In the genomic region with DNA sequence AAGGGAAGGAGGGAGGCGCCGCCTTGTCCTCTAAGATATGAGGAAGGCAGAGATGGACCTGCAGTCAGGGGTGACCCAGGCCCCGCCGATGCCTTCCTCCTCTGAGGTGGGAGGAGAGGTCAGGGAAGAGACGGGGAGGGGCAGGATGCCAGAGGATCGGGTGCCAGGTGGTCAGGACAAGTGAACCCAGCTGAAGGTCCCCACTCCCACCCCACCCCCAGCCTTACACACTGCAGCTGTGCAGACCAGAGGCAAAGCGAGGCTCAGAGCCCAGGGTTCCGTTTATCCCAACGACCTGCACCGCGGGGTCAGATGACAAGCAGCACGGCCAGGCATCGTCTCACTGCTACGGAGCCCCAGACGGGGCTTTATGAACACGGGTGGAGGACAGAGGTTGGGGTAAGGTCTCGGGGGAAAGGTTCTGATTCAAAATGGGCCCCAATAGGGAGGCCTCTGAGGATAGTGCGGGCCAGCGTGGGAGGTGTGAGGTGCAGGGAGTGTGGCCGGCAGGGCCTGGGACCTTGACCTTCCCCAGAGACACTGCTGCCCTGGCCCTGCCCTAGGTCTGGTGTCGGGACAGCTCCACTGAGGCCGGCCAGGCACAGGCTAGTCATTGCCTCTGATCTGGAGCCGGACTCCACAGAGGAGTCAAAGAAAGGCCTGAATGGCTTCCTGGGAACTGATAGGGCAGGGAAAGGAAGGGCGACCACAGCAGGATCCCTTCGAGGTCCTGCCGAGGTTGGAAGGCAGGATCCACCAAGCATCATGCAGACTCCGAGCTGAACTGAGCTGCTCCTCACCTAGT, we compare ENCODE assay signal across 1 cellular context.
TF ChIP-seq lines count a peak whose summit lies in the region.

No MANE protein-coding gene starts in this region.

TF ChIP-seq in WTC11, 78 proteins besides CTCF, POLR2A, EP300 and RAD21 (continued from another document):
- TF ChIP-seq, protein P1, sequence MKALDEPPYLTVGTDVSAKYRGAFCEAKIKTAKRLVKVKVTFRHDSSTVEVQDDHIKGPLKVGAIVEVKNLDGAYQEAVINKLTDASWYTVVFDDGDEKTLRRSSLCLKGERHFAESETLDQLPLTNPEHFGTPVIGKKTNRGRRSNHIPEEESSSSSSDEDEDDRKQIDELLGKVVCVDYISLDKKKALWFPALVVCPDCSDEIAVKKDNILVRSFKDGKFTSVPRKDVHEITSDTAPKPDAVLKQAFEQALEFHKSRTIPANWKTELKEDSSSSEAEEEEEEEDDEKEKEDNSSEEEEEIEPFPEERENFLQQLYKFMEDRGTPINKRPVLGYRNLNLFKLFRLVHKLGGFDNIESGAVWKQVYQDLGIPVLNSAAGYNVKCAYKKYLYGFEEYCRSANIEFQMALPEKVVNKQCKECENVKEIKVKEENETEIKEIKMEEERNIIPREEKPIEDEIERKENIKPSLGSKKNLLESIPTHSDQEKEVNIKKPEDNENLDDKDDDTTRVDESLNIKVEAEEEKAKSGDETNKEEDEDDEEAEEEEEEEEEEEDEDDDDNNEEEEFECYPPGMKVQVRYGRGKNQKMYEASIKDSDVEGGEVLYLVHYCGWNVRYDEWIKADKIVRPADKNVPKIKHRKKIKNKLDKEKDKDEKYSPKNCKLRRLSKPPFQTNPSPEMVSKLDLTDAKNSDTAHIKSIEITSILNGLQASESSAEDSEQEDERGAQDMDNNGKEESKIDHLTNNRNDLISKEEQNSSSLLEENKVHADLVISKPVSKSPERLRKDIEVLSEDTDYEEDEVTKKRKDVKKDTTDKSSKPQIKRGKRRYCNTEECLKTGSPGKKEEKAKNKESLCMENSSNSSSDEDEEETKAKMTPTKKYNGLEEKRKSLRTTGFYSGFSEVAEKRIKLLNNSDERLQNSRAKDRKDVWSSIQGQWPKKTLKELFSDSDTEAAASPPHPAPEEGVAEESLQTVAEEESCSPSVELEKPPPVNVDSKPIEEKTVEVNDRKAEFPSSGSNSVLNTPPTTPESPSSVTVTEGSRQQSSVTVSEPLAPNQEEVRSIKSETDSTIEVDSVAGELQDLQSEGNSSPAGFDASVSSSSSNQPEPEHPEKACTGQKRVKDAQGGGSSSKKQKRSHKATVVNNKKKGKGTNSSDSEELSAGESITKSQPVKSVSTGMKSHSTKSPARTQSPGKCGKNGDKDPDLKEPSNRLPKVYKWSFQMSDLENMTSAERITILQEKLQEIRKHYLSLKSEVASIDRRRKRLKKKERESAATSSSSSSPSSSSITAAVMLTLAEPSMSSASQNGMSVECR (CRISPR knock-in tag; IDR thresholded peaks at IDR 0.05; ENCODE audit: borderline replicate concordance): no peak
- TF ChIP-seq TEAD1 (CRISPR knock-in tag; IDR thresholded peaks at IDR 0.05): no peak
- no peak for TF ChIP-seq SMAD3 (CRISPR knock-in tag; IDR thresholded peaks at IDR 0.05; ENCODE audit: borderline replicate concordance)
- TF ChIP-seq PRRX2 (CRISPR knock-in tag; IDR thresholded peaks at IDR 0.05): no peak
- TF ChIP-seq GTF2I (CRISPR knock-in tag; conservative IDR thresholded peaks at IDR 0.05): no peak
- no peak for TF ChIP-seq GRHL2 (CRISPR knock-in tag; IDR thresholded peaks at IDR 0.05; ENCODE audit: insufficient replicate concordance, severe bottlenecking)
- TF ChIP-seq CBFB (CRISPR knock-in tag; IDR thresholded peaks at IDR 0.05; ENCODE audit: low read depth): no peak
- no peak for TF ChIP-seq NFATC4 (CRISPR knock-in tag; IDR thresholded peaks at IDR 0.05)
- TF ChIP-seq, protein P2, sequence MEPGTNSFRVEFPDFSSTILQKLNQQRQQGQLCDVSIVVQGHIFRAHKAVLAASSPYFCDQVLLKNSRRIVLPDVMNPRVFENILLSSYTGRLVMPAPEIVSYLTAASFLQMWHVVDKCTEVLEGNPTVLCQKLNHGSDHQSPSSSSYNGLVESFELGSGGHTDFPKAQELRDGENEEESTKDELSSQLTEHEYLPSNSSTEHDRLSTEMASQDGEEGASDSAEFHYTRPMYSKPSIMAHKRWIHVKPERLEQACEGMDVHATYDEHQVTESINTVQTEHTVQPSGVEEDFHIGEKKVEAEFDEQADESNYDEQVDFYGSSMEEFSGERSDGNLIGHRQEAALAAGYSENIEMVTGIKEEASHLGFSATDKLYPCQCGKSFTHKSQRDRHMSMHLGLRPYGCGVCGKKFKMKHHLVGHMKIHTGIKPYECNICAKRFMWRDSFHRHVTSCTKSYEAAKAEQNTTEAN (CRISPR knock-in tag; IDR thresholded peaks at IDR 0.05): no peak
- TF ChIP-seq, protein P3, sequence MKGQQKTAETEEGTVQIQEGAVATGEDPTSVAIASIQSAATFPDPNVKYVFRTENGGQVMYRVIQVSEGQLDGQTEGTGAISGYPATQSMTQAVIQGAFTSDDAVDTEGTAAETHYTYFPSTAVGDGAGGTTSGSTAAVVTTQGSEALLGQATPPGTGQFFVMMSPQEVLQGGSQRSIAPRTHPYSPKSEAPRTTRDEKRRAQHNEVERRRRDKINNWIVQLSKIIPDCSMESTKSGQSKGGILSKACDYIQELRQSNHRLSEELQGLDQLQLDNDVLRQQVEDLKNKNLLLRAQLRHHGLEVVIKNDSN (CRISPR knock-in tag; IDR thresholded peaks at IDR 0.05): no peak
- TF ChIP-seq, protein P4, sequence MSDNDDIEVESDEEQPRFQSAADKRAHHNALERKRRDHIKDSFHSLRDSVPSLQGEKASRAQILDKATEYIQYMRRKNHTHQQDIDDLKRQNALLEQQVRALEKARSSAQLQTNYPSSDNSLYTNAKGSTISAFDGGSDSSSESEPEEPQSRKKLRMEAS (CRISPR knock-in tag; IDR thresholded peaks at IDR 0.05): no peak
- TF ChIP-seq, protein P5, sequence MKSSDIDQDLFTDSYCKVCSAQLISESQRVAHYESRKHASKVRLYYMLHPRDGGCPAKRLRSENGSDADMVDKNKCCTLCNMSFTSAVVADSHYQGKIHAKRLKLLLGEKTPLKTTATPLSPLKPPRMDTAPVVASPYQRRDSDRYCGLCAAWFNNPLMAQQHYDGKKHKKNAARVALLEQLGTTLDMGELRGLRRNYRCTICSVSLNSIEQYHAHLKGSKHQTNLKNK (CRISPR knock-in tag; IDR thresholded peaks at IDR 0.05): no peak
- TF ChIP-seq CREM (CRISPR knock-in tag; IDR thresholded peaks at IDR 0.05): no peak
- TF ChIP-seq, protein P6, sequence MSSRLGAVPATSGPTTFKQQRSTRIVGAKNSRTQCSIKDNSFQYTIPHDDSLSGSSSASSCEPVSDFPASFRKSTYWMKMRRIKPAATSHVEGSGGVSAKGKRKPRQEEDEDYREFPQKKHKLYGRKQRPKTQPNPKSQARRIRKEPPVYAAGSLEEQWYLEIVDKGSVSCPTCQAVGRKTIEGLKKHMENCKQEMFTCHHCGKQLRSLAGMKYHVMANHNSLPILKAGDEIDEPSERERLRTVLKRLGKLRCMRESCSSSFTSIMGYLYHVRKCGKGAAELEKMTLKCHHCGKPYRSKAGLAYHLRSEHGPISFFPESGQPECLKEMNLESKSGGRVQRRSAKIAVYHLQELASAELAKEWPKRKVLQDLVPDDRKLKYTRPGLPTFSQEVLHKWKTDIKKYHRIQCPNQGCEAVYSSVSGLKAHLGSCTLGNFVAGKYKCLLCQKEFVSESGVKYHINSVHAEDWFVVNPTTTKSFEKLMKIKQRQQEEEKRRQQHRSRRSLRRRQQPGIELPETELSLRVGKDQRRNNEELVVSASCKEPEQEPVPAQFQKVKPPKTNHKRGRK (CRISPR knock-in tag; IDR thresholded peaks at IDR 0.05; ENCODE audit: borderline replicate concordance): no peak
